ENCODE assay signal across 18 cellular contexts in genomic region chr11:16346975-16347374, GRCh38. TPM values are rescaled to one million over a fixed set of nuclear protein-coding genes. Genes with fewer than 3 reads are reported as not detected.
A peak's percentile ranks its signal among the peaks of the same experiment; 100 is the strongest.
DNase-seq lines count a peak whose midpoint lies in the region; ATAC-seq and TF ChIP-seq lines count a peak whose summit lies in the region.
"Had no signal": no experiment of that assay in that cellular context is flagged by ENCODE, and none has a peak within 500 bp of the region (broad histone marks: within the 10 kb centered on the region; RNA-seq: fewer than 3 reads in every experiment).

No MANE protein-coding gene starts in this region.

- ATAC-seq in mucosa of descending colon (peak; percentile 79), GM21576 (IDR thresholded peaks at IDR 0.05; ENCODE audit: unreplicated experiment) (no peak), HG02798 (IDR thresholded peaks at IDR 0.05; ENCODE audit: poor library complexity, unreplicated experiment) (no peak)
- ATAC-seq: heart left ventricle, T-cell had no signal

- H3K27me3 ChIP-seq in endocrine pancreas (ENCODE audit: control insufficient read depth, insufficient read depth, low read length): no peaks in the 10 kb centered on the region
- H3K27me3 ChIP-seq: heart left ventricle had no signal

- no peak overlapping the region for H3K9ac ChIP-seq in endocrine pancreas (ENCODE audit: control insufficient read depth, insufficient read depth, low read length)

- H3K27me3 Mint-ChIP-seq in immature natural killer cell (ENCODE audit: low read depth in 3 of 3): no peaks in the 10 kb centered on the region
- H3K27me3 Mint-ChIP-seq: naive B cell, T-cell had no signal

- DNase-seq in HEK293T (ENCODE audit: extremely low spot score) (peak; percentile 13), NCI-H748 treated with DMSO at 0.1 percent for 48 hours (lab: John Stamatoyannopoulos, UW) (peak; percentile 13), mucosa of descending colon (no peak), immature natural killer cell (no peak)
- DNase-seq in activated CD4-positive, alpha-beta T cell treated with anti-CD3 and anti-CD28 coated beads for 48 hours: no peak
- DNase-seq: AML-193, erythroblast, GF-D8, heart left ventricle, naive B cell, NCI-H2081 treated with DMSO at 0.1 percent for 48 hours, NCI-H774, posterior cingulate gyrus, T-cell had no signal

- peaks cover 0 to 19% (median 4%) of the 10 kb centered on the region in 6 donors for H3K9me3 Mint-ChIP-seq in immature natural killer cell

- H3K36me3 ChIP-seq in endocrine pancreas (ENCODE audit: control insufficient read depth, insufficient read depth, low read length) (no peaks in the 10 kb centered on the region), mucosa of descending colon (ENCODE audit: low read depth) (no peaks in the 10 kb centered on the region)
- H3K36me3 ChIP-seq: heart left ventricle had no signal

- CTCF ChIA-PET in HEK293T (lab: Yijun Ruan, JAX): interaction anchor here (0.6 kb wide), 1 partner anchor 9 kb away, joined by 3 read pairs; no protein-coding TSS in a partner anchor

- H3K36me3 Mint-ChIP-seq in immature natural killer cell: no peaks in the 10 kb centered on the region
- H3K36me3 Mint-ChIP-seq: naive B cell, T-cell had no signal

- peaks cover 35% of the 10 kb centered on the region for H3K4me1 ChIP-seq in endocrine pancreas (ENCODE audit: control insufficient read depth, insufficient read depth, low read length)
- H3K4me1 ChIP-seq in mucosa of descending colon (ENCODE audit: low read depth): no peaks in the 10 kb centered on the region

- H3K27ac Mint-ChIP-seq in immature natural killer cell: no peak overlapping the region
- H3K27ac Mint-ChIP-seq: naive B cell, T-cell had no signal

- H3K4me3 Mint-ChIP-seq in immature natural killer cell: no peak overlapping the region
- H3K4me3 Mint-ChIP-seq: naive B cell, T-cell had no signal

- peak overlapping the region; percentile 61 for H3K4me3 ChIP-seq in endocrine pancreas (ENCODE audit: control insufficient read depth, insufficient read depth, low read length)
- no peak overlapping the region for H3K4me3 ChIP-seq in mucosa of descending colon
- H3K4me3 ChIP-seq: coronary artery, heart left ventricle had no signal

- H3K4me1 Mint-ChIP-seq in immature natural killer cell: no peaks in the 10 kb centered on the region
- H3K4me1 Mint-ChIP-seq: naive B cell, T-cell had no signal

- POLR2A ChIA-PET in HEK293T (lab: Yijun Ruan, JAX): interaction anchor here (0.7 kb wide), 1 partner anchor 259 kb away, joined by 3 read pairs; no protein-coding TSS in a partner anchor

- TF ChIP-seq CTCF in mucosa of descending colon (IDR thresholded peaks at IDR 0.05): no peak

- intact Hi-C loops in mucosa of descending colon (cut with DNase I, micrococcal nuclease): no loop called here

- H3K9me3 ChIP-seq in endocrine pancreas (ENCODE audit: control insufficient read depth, low read length) (no peaks in the 10 kb centered on the region), mucosa of descending colon (no peaks in the 10 kb centered on the region)
- H3K9me3 ChIP-seq: heart left ventricle had no signal

TF ChIP-seq in HEK293T, 16 proteins besides CTCF, POLR2A, EP300 and RAD21:
- TF ChIP-seq PKNOX1 (IDR thresholded peaks at IDR 0.05) (peak; percentile 9; the same call in 1 of the 2 replicates), CTBP1 (IDR thresholded peaks at IDR 0.05; ENCODE audit: borderline replicate concordance) (no peak)

RNA-seq across cellular contexts. Expression of gene SOX6, which starts 9.4 kb away (rescaled TPM):
- 1 to 10 TPM; 5.8 to 6.5 (median 6.0) TPM for total RNA-seq in mucosa of descending colon
- not detected for polyA plus RNA-seq in immature natural killer cell

Comparison
In these comparisons a context has a peak if more than half of its experiments do, and no peak if none do; other contexts are left out.
1. DNase-seq: peak in HEK293T (single experiment) and NCI-H748 treated with DMSO at 0.1 percent for 48 hours (single experiment); none in mucosa of descending colon (0 of 3), activated CD4-positive, alpha-beta T cell treated with anti-CD3 and anti-CD28 coated beads for 48 hours (single experiment) and immature natural killer cell (0 of 3).